ENCODE assay signal across 1 cellular context in the genomic region with DNA sequence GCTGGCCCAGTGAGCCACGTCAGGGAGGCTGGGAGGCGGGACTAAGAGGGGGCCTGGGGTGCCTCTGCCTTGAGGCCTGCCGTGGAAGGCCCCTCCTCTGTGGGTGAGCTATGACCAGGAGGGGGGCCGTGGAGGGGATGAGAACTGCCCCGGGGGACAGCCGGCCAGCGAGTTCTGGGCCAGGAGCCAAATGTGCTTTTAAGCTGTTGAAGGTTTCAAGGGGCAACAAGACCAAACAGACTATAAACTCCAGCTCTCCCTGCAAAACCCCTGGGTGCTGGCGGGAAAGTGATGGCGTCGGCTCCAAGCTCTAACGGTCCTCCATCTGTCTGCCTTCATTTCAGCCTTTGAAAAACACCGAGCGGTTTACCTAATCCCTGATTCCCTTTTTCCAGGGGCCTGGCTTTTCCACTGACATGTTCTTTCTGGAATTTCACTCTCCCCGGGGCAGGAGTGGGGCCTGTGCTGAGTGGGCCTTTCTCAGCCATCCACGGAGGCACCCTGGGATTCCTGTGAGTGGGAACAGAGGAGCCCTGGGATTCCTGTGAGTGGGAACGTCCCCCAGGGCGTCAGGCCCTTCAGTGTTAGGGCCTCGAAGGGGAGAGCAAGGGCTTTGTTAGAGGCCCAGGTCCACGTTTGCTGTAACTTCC.
TF ChIP-seq lines count a peak whose summit lies in the region.

No MANE protein-coding gene starts in this region.

TF ChIP-seq in HEK293, 187 proteins besides CTCF, POLR2A, EP300 and RAD21 (continued from another document):
- no peak for TF ChIP-seq HOXC10 (CRISPR knock-in tag; IDR thresholded peaks at IDR 0.05)
- peak; percentile 87 for TF ChIP-seq TRIM28 (IDR thresholded peaks at IDR 0.05; ENCODE audit: borderline replicate concordance, low read length)
- TF ChIP-seq ZNF398 (tag by site-specific recombination; IDR thresholded peaks at IDR 0.05), result peak; percentile 79
- TF ChIP-seq ZNF302 (tag by site-specific recombination; IDR thresholded peaks at IDR 0.05; ENCODE audit: low read depth), result no peak
- TF ChIP-seq OSR2 (tag by site-specific recombination; IDR thresholded peaks at IDR 0.05), result no peak
